Comparison of ENCODE assay signal across 28 cellular contexts in genomic region chr4:9861561-9861960, GRCh38.
"Had no signal": no experiment of that assay in that cellular context is flagged by ENCODE, and none has a peak within 500 bp of the region (broad histone marks: within the 10 kb centered on the region; RNA-seq: fewer than 3 reads in every experiment).

No MANE protein-coding gene starts in this region.

- DNase-seq: colonic mucosa; cortex of kidney; dermis blood vessel endothelial cell; dorsolateral prefrontal cortex; effector CD4-positive, alpha-beta T cell; effector CD8-positive, alpha-beta T cell; effector memory CD4-positive, alpha-beta T cell; effector memory CD8-positive, alpha-beta T cell; endodermal cell; erythroblast; esophagus squamous epithelium; foreskin fibroblast; foreskin keratinocyte; foreskin melanocyte; gastrocnemius medialis; glutamatergic neuron; head of caudate nucleus; heart left ventricle; heart right ventricle had no signal

- H3K4me3 ChIP-seq: colonic mucosa, coronary artery, dorsolateral prefrontal cortex, esophagus muscularis mucosa, esophagus squamous epithelium, gastrocnemius medialis, gastroesophageal sphincter, heart left ventricle, heart right ventricle had no signal

- H3K27me3 ChIP-seq: colonic mucosa, dorsolateral prefrontal cortex, esophagus muscularis mucosa, esophagus squamous epithelium, foreskin keratinocyte, gastrocnemius medialis, gastroesophageal sphincter, heart left ventricle, heart right ventricle had no signal

- FAIRE-seq: colon, endometrium, endothelial cell of umbilical vein, frontal cortex had no signal

- H3K36me3 ChIP-seq: colonic mucosa, esophagus muscularis mucosa, gastrocnemius medialis, heart left ventricle, heart right ventricle had no signal

- H3K4me1 ChIP-seq: colonic mucosa, esophagus muscularis mucosa, esophagus squamous epithelium, foreskin keratinocyte, gastrocnemius medialis, gastroesophageal sphincter, heart left ventricle, heart right ventricle had no signal

- H3K9me3 ChIP-seq: colonic mucosa had no signal

- H3K27ac ChIP-seq: colonic mucosa, coronary artery, dorsolateral prefrontal cortex, epithelial cell of prostate, esophagus muscularis mucosa, esophagus squamous epithelium, foreskin keratinocyte, gastrocnemius medialis, gastroesophageal sphincter, heart left ventricle, heart right ventricle had no signal

- ATAC-seq: effector memory CD8-positive, alpha-beta T cell; esophagus mucosa; foreskin keratinocyte; gastrocnemius medialis; gastroesophageal sphincter; heart left ventricle; heart right ventricle had no signal
